In the genomic region with DNA sequence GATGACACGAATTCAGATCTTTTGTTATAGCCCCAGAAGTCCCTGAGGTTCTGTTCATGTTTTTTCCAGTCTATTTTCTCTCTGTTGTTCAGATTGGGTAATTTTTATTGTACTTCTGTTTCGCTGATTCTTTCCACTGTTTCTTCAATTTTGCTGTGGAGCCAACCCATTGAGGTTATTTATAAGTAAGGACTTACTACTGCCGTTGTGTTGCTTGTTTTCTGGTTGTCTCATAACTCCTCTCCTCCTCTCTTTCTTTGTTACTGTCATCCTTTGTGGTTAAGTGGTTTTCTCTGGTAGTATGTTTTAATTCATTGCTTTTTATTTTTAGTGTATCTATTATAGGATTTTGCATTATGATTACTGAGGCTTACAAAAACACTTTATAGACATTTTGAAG, we compare ENCODE assay signal across 15 cellular contexts. TPM values are rescaled to one million over a fixed set of nuclear protein-coding genes. Genes with fewer than 3 reads are reported as not detected.
DNase-seq lines count a peak whose midpoint lies in the region; ATAC-seq, FAIRE-seq and TF ChIP-seq lines count a peak whose summit lies in the region.
"Had no signal": no experiment of that assay in that cellular context is flagged by ENCODE, and none has a peak within 500 bp of the region (broad histone marks: within the 10 kb centered on the region; RNA-seq: fewer than 3 reads in every experiment).

No MANE protein-coding gene starts in this region.

- no peaks in the 10 kb centered on the region for H3K27me3 ChIP-seq in PC-3 (ENCODE audit: low read length)
- H3K27me3 ChIP-seq in ascending aorta, result no peaks in the 10 kb centered on the region
- H3K27me3 ChIP-seq: SJCRH30 had no signal

- no peak overlapping the region for H3K9ac ChIP-seq in PC-3 (ENCODE audit: low read length)

- no peak for FAIRE-seq in urothelium cell line (lab: Jason Lieb, UNC)

- H3K4me1 ChIP-seq in PC-3 (ENCODE audit: insufficient read depth, low read length) (peaks cover 12% of the 10 kb centered on the region), ascending aorta (peaks cover 0 to 5% of the 10 kb centered on the region in 2 donors)
- H3K4me1 ChIP-seq: SJCRH30 had no signal

- H3K27ac ChIP-seq in PC-3 (ENCODE audit: low read length) (peak overlapping the region; percentile 57; the same call in 1 of the 2 replicates), epithelial cell of prostate (peak overlapping the region; percentile 76), ascending aorta (no peak overlapping the region)
- H3K27ac ChIP-seq: C4-2B, HL-60, SJCRH30 had no signal

- POLR2A ChIA-PET in PC-3 (lab: Charles Lee; ENCODE audit: unreplicated experiment), result no interaction called here

- H3K4me3 Mint-ChIP-seq in HFFc6, result peak overlapping the region; percentile 3
- H3K4me3 Mint-ChIP-seq in chondrocyte (ENCODE audit: unreplicated experiment), result no peak overlapping the region

- peaks cover 85% of the 10 kb centered on the region for H3K4me1 Mint-ChIP-seq in HFFc6 (ENCODE audit: low read depth)
- H3K4me1 Mint-ChIP-seq in chondrocyte (ENCODE audit: low read depth), result peaks cover 10% of the 10 kb centered on the region

- H2AFZ ChIP-seq in PC-3 (ENCODE audit: low read length), result no peak overlapping the region

- H3K36me3 Mint-ChIP-seq in HFFc6 (ENCODE audit: low read depth) (peaks cover 47% of the 10 kb centered on the region), chondrocyte (ENCODE audit: low read depth) (peaks cover 6% of the 10 kb centered on the region)

- peak; percentile 64 for DNase-seq in AG10803 (ENCODE audit: low read depth)
- no peak for DNase-seq in HFFc6
- DNase-seq in PC-3, result no peak
- no peak for DNase-seq in epithelial cell of prostate (ENCODE audit: low read depth, low spot score)
- DNase-seq in DMS114 treated with DMSO at 0.1 percent for 48 hours (lab: John Stamatoyannopoulos, UW; ENCODE audit: unreplicated experiment), result no peak
- DNase-seq in urothelium cell line (ENCODE audit: low spot score), result no peak
- DNase-seq in chondrocyte (ENCODE audit: low spot score), result no peak
- no peak for DNase-seq in ascending aorta (ENCODE audit: low spot score in 2 of 2)
- DNase-seq: NCI-H1436, NCI-H2029, NCI-H345, NCI-H524 treated with DMSO at 0.1 percent for 48 hours, SJCRH30 had no signal

- TF ChIP-seq CTCF in AG10803 (conservative IDR thresholded peaks at IDR 0.05; ENCODE audit: low read length) (no peak), HFFc6 (IDR thresholded peaks at IDR 0.05) (no peak), PC-3 (conservative IDR thresholded peaks at IDR 0.05; ENCODE audit: low read depth, low read length) (no peak), chondrocyte (IDR thresholded peaks at IDR 0.05) (no peak), ascending aorta (IDR thresholded peaks at IDR 0.05) (no peak)

- no peak for ATAC-seq in PC-3

- H3K79me2 ChIP-seq in PC-3 (ENCODE audit: low read length), result no peaks in the 10 kb centered on the region

- no peak overlapping the region for H3K4me2 ChIP-seq in PC-3 (ENCODE audit: low read length)

- no peaks in the 10 kb centered on the region for H4K20me1 ChIP-seq in PC-3 (ENCODE audit: low read length)

- H3K4me3 ChIP-seq in AG10803 (ENCODE audit: low read length) (no peak overlapping the region), PC-3 (ENCODE audit: low read length) (no peak overlapping the region), ascending aorta (no peak overlapping the region)
- H3K4me3 ChIP-seq: SJCRH30 had no signal

- H3K36me3 ChIP-seq in PC-3 (ENCODE audit: low read depth, low read length), result no peaks in the 10 kb centered on the region
- no peaks in the 10 kb centered on the region for H3K36me3 ChIP-seq in ascending aorta
- H3K36me3 ChIP-seq: SJCRH30 had no signal

- no peaks in the 10 kb centered on the region for H3K9me2 ChIP-seq in PC-3 (replicated peaks; ENCODE audit: low read length)

- no TSS peak for BruUV-seq in PC-3 (replicated peaks; lab: Mats Ljungman, UMichigan)

- peak overlapping the region; percentile 79 for H3K27ac Mint-ChIP-seq in HFFc6
- H3K27ac Mint-ChIP-seq in chondrocyte (ENCODE audit: unreplicated experiment), result no peak overlapping the region

- H3K9me3 ChIP-seq in PC-3 (ENCODE audit: low read length) (no peaks in the 10 kb centered on the region), ascending aorta (no peaks in the 10 kb centered on the region)
- H3K9me3 ChIP-seq: SJCRH30 had no signal

- H3K9me3 Mint-ChIP-seq in HFFc6, result peaks cover 22% of the 10 kb centered on the region
- H3K9me3 Mint-ChIP-seq in chondrocyte (ENCODE audit: low read depth), result peaks cover 17% of the 10 kb centered on the region

- intact Hi-C loops in PC-3 (cut with micrococcal nuclease) (no loop called here), ascending aorta (cut with DNase I) (no loop called here)

- H3K27me3 Mint-ChIP-seq in HFFc6 (ENCODE audit: insufficient read depth), result no peaks in the 10 kb centered on the region; the same call in none of the 2 replicates
- peaks cover 23% of the 10 kb centered on the region for H3K27me3 Mint-ChIP-seq in chondrocyte (ENCODE audit: low read depth)

- peaks cover 4% of the 10 kb centered on the region for H3F3A ChIP-seq in PC-3 (ENCODE audit: low read length, unreplicated experiment)

- CTCF ChIA-PET in PC-3 (lab: Charles Lee), result no interaction called here

RNA-seq across cellular contexts. Expression of gene GAS6, which starts 48.7 kb away (rescaled TPM):
- 100 to 1,000 TPM; 669 to 813 (median 715) TPM for total RNA-seq in HFFc6 (2021; fragmentation: NEBNext Ultra II Directional; extraction: Animal tissue kit (Norgen Biotek cat#: 25700))
- 20.9 and 33.7 TPM in 2 replicates for total RNA-seq in PC-3 (2014; rRNA removed)
- total RNA-seq in chondrocyte, result 83.7 to 113 TPM (median 111 TPM) in 3 replicates
- total RNA-seq in ascending aorta, result 502 TPM

Comparison
In these comparisons a context has a peak if more than half of its experiments do, and no peak if none do; other contexts are left out.
1. H3K27ac ChIP-seq: peak in PC-3 (single experiment) and epithelial cell of prostate (single experiment); none in ascending aorta (0 of 2).